13 cellular contexts compared by ENCODE assay signal in genomic region chr11:2115308-2115707, GRCh38.
DNase-seq lines count a peak whose midpoint lies in the region; ATAC-seq lines count a peak whose summit lies in the region.
"Had no signal": no experiment of that assay in that cellular context is flagged by ENCODE, and none has a peak within 500 bp of the region (broad histone marks: within the 10 kb centered on the region; RNA-seq: fewer than 3 reads in every experiment).

No MANE protein-coding gene starts in this region.

- no peak overlapping the region for H3K4me3 Mint-ChIP-seq in activated T-cell treated with anti-CD3 and anti-CD28 coated beads, Interleukin-2, amount 50 U/mL, for 24 hours
- no peak overlapping the region for H3K4me3 Mint-ChIP-seq in stimulated activated naive CD8-positive, alpha-beta T cell treated with anti-CD3 and anti-CD28 coated beads, Interleukin-15, amount 100 ng/mL, for 72 hours
- no peak overlapping the region for H3K4me3 Mint-ChIP-seq in stimulated activated memory B cell treated with anti-CD40 and anti-IgM and Interleukin-4, amounts not matched to agents 10 μg/mL and 1 μg/mL and 100 μg/mL, for 72 hours
- H3K4me3 Mint-ChIP-seq: CD4-positive, alpha-beta T cell had no signal

- peak; percentile 9 for ATAC-seq in stimulated activated naive CD8-positive, alpha-beta T cell treated with anti-CD3 and anti-CD28 coated beads, Interleukin-15, Interleukin-2, amounts not matched to agents 100 U/mL and 50 U/mL, for 24 hours
- ATAC-seq in stimulated activated naive CD8-positive, alpha-beta T cell treated with anti-CD3 and anti-CD28 coated beads, Interleukin-15, amount 100 ng/mL, for 72 hours, result no peak
- peak; percentile 15 for ATAC-seq in stimulated activated memory B cell treated with anti-CD40 and anti-IgM and Interleukin-4, amounts not matched to agents 10 μg/mL and 1 μg/mL and 100 μg/mL, for 72 hours
- ATAC-seq: A549 had no signal

- no peak overlapping the region for H3K27ac Mint-ChIP-seq in activated T-cell treated with anti-CD3 and anti-CD28 coated beads, Interleukin-2, amount 50 U/mL, for 24 hours
- no peak overlapping the region for H3K27ac Mint-ChIP-seq in stimulated activated naive CD8-positive, alpha-beta T cell treated with anti-CD3 and anti-CD28 coated beads, Interleukin-15, amount 100 ng/mL, for 72 hours
- no peak overlapping the region for H3K27ac Mint-ChIP-seq in stimulated activated memory B cell treated with anti-CD40 and anti-IgM and Interleukin-4, amounts not matched to agents 10 μg/mL and 1 μg/mL and 100 μg/mL, for 72 hours
- H3K27ac Mint-ChIP-seq: CD4-positive, alpha-beta T cell had no signal

- H3K4me1 Mint-ChIP-seq in activated T-cell treated with anti-CD3 and anti-CD28 coated beads, Interleukin-2, amount 50 U/mL, for 24 hours (ENCODE audit: low read depth), result no peaks in the 10 kb centered on the region
- no peaks in the 10 kb centered on the region for H3K4me1 Mint-ChIP-seq in stimulated activated naive CD8-positive, alpha-beta T cell treated with anti-CD3 and anti-CD28 coated beads, Interleukin-15, amount 100 ng/mL, for 72 hours
- no peaks in the 10 kb centered on the region for H3K4me1 Mint-ChIP-seq in stimulated activated memory B cell treated with anti-CD40 and anti-IgM and Interleukin-4, amounts not matched to agents 10 μg/mL and 1 μg/mL and 100 μg/mL, for 72 hours

- no peaks in the 10 kb centered on the region for H3K9me3 Mint-ChIP-seq in activated T-cell treated with anti-CD3 and anti-CD28 coated beads, Interleukin-2, amount 50 U/mL, for 24 hours
- peaks cover 0 to 6% of the 10 kb centered on the region in 2 donors for H3K9me3 Mint-ChIP-seq in stimulated activated naive CD8-positive, alpha-beta T cell treated with anti-CD3 and anti-CD28 coated beads, Interleukin-15, amount 100 ng/mL, for 72 hours
- peaks cover 6% of the 10 kb centered on the region for H3K9me3 Mint-ChIP-seq in stimulated activated memory B cell treated with anti-CD40 and anti-IgM and Interleukin-4, amounts not matched to agents 10 μg/mL and 1 μg/mL and 100 μg/mL, for 72 hours
- H3K9me3 Mint-ChIP-seq: CD4-positive, alpha-beta T cell had no signal

- DNase-seq in activated T-cell treated with anti-CD3 and anti-CD28 coated beads, Interleukin-2, amount 50 U/mL, for 24 hours, result peak; percentile 25
- no peak for DNase-seq in activated T-cell treated with anti-CD3 and anti-CD28 coated beads for 4 hours
- DNase-seq in stimulated activated naive CD8-positive, alpha-beta T cell treated with anti-CD3 and anti-CD28 coated beads, Interleukin-15, Interleukin-2, amounts not matched to agents 100 U/mL and 50 U/mL, for 24 hours, result no peak
- DNase-seq in stimulated activated naive CD8-positive, alpha-beta T cell treated with anti-CD3 and anti-CD28 coated beads, Interleukin-15, amount 100 ng/mL, for 72 hours, result no peak
- no peak for DNase-seq in activated CD4-positive, alpha-beta T cell treated with anti-CD3 and anti-CD28 coated beads, Interleukin-2, amount 50 U/mL, for 4 hours
- DNase-seq: AML-193; Caco-2; CD4-positive, alpha-beta T cell; GM23248; HCEC 1CT; IMR-90 had no signal

- peaks cover 16% of the 10 kb centered on the region for H3K27me3 Mint-ChIP-seq in activated T-cell treated with anti-CD3 and anti-CD28 coated beads, Interleukin-2, amount 50 U/mL, for 24 hours
- H3K27me3 Mint-ChIP-seq in stimulated activated naive CD8-positive, alpha-beta T cell treated with anti-CD3 and anti-CD28 coated beads, Interleukin-15, amount 100 ng/mL, for 72 hours, result peaks cover 17% of the 10 kb centered on the region
- peaks cover 45% of the 10 kb centered on the region for H3K27me3 Mint-ChIP-seq in stimulated activated memory B cell treated with anti-CD40 and anti-IgM and Interleukin-4, amounts not matched to agents 10 μg/mL and 1 μg/mL and 100 μg/mL, for 72 hours

- no peaks in the 10 kb centered on the region for H3K36me3 Mint-ChIP-seq in activated T-cell treated with anti-CD3 and anti-CD28 coated beads, Interleukin-2, amount 50 U/mL, for 24 hours (ENCODE audit: low read depth)
- no peaks in the 10 kb centered on the region for H3K36me3 Mint-ChIP-seq in stimulated activated memory B cell treated with anti-CD40 and anti-IgM and Interleukin-4, amounts not matched to agents 10 μg/mL and 1 μg/mL and 100 μg/mL, for 72 hours
